Comparison of ENCODE assay signal across 8 cellular contexts in the genomic region with DNA sequence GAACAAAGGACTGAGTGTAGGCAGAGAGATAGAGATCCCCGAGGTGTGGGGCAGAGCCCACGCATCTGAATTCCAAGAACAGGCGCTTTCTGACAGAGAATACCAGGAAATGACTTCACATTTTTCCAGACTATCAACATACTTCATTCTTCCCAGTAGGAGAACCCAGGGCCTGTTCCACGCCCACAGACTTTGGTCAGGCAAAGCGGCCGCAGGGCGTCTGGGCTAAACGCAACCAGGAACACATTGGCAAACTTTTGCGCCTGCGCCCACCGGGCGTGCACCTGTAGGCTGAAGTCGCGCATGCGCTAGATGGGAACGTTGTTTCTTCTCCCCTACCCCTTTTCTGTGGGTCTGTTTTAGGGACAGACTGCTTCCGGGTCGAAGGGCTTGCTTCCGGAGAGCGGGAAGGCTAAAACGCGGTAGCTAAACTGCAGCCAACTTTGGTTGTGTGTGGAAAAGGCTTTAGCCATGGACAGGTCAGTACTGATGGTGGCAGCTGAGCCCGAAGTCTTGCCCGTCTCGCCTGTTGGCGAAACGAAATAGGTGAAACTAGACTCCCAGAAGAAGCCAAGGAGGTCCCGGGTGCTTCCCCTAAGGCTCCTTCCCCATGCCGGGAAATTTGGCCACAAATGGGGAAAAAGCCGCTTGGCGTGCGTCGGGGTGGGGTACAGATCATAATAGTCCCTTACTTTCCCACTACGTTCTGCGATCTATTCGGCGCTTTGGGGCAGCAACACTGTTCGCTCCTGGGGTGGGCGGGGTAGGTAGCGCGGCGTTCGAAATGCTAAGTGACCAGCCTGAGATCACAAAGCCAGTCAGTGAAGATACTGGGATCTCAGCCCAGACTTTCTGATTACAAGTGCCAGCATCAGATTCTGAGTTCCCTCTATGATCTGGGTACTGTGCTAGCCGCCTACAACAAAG.
DNase-seq lines count a peak whose midpoint lies in the region; ATAC-seq lines count a peak whose summit lies in the region.

A gene (plus strand): TSS at position 384 of the 927 bp plus-strand sequence. CDS start 88 bp downstream, at position 472.

- peak; percentile 95 for ATAC-seq in GM19023 (IDR thresholded peaks at IDR 0.05; ENCODE audit: unreplicated experiment)
- ATAC-seq in HG03280 (IDR thresholded peaks at IDR 0.05; ENCODE audit: unreplicated experiment): peak; percentile 97
- peak; percentile 95 for ATAC-seq in central memory CD8-positive, alpha-beta T cell (replicated peaks; ENCODE audit: extremely low read depth, poor library complexity, severe bottlenecking)

- H3K27me3 Mint-ChIP-seq in central memory CD8-positive, alpha-beta T cell: no peaks in the 10 kb centered on the region

- H3K4me1 Mint-ChIP-seq in central memory CD8-positive, alpha-beta T cell: peaks cover 22% of the 10 kb centered on the region

- peak within 1 kb of the TSS; percentile 94 for H3K27ac Mint-ChIP-seq in central memory CD8-positive, alpha-beta T cell (ENCODE audit: low read depth)

- DNase-seq in AG08396 (ENCODE audit: low spot score): peak; percentile 98
- DNase-seq in NCI-H345 treated with DMSO at 0.1 percent for 48 hours (lab: John Stamatoyannopoulos, UW; ENCODE audit: unreplicated experiment): peak; percentile 98
- peak; percentile 93 for DNase-seq in activated CD4-positive, CD25-positive, alpha-beta regulatory T cell treated with anti-CD3 and anti-CD28 coated beads, Interleukin-2, amount 50 U/mL, for 16 hours (ENCODE audit: low read depth, low spot score)
- peak; percentile 92 to 95 for DNase-seq in central memory CD8-positive, alpha-beta T cell (ENCODE audit: low spot score in 2 of 2)
- DNase-seq in iris pigment epithelial cell (ENCODE audit: low read depth): peak; percentile 97
- peak; percentile 95 to 96 for DNase-seq in stimulated activated CD4-positive, alpha-beta T cell treated with anti-CD3 and anti-CD28 coated beads, Interleukin-12 subunit alpha, Interleukin-12 subunit beta, amount 100 ng/mL, for 24 hours (ENCODE audit: low read depth in 2 of 2)

- H3K4me3 Mint-ChIP-seq in central memory CD8-positive, alpha-beta T cell: peak within 1 kb of the TSS; percentile 96

- no peaks in the 10 kb centered on the region for H3K9me3 Mint-ChIP-seq in central memory CD8-positive, alpha-beta T cell

- peaks cover 31% of the 10 kb centered on the region for H3K36me3 Mint-ChIP-seq in central memory CD8-positive, alpha-beta T cell (ENCODE audit: insufficient read depth)

Comparison
In these comparisons a context has a peak if more than half of its experiments do, and no peak if none do; other contexts are left out.
1. Peak in every context shown above with its lines: DNase-seq and ATAC-seq.